In the genomic region with DNA sequence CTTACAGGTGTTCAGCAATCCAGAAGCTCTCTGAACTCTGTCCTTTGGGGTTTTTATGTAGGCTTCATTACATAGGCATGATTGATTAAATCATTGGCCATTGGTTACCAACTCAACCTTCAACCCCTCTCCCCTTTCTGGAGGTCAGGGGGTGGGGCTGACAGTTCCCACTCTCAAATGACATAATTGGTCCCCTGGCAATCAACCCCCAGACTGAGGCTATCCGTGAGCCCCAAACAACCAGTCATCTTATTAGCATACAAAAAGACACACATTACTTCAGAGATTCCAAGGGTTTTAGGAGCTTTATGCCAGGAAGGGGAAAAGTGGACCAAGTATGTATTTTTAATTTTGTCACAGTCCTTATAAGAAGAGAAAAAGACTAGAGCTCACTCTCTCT, we compare ENCODE assay signal across 35 cellular contexts.
"Had no signal": no experiment of that assay in that cellular context is flagged by ENCODE, and none has a peak within 500 bp of the region (broad histone marks: within the 10 kb centered on the region; RNA-seq: fewer than 3 reads in every experiment).

No MANE protein-coding gene starts in this region.

- ATAC-seq: activated T-cell treated with anti-CD3 and anti-CD28 coated beads, Interleukin-2, amount 50 U/mL, for 72 hours; foreskin keratinocyte; gastrocnemius medialis; heart left ventricle; T-helper 17 cell had no signal

- H3K4me1 Mint-ChIP-seq: activated CD4-positive, alpha-beta memory T cell treated with anti-CD3 and anti-CD28 coated beads, Interleukin-2, amount 10 ng/mL, durations not matched to agents 7 days and 5 days; activated CD4-positive, alpha-beta T cell treated with anti-CD3 and anti-CD28 coated beads, Interleukin-2, amount 10 ng/mL, durations not matched to agents 7 days and 5 days; central memory CD8-positive, alpha-beta T cell; T-helper 17 cell had no signal

- H3K4me3 Mint-ChIP-seq: activated CD4-positive, alpha-beta memory T cell treated with anti-CD3 and anti-CD28 coated beads, Interleukin-2, amount 10 ng/mL, durations not matched to agents 7 days and 5 days; activated CD4-positive, alpha-beta T cell treated with anti-CD3 and anti-CD28 coated beads, Interleukin-2, amount 10 ng/mL, durations not matched to agents 7 days and 5 days; activated naive CD8-positive, alpha-beta T cell; activated T-cell treated with anti-CD3 and anti-CD28 coated beads, Interleukin-2, amount 50 U/mL, for 24 hours; activated T-cell treated with anti-CD3 and anti-CD28 coated beads, Interleukin-2, amount 50 U/mL, for 72 hours; central memory CD8-positive, alpha-beta T cell; dendritic cell treated with granulocyte-macrophage colony-stimulating factor and Interleukin-4, amounts not matched to agents 40 ng/mL and 50 ng/mL, for 4 days; T-helper 17 cell; T-helper 2 cell treated with Interferon-gamma antibody and Interleukin-4, amounts not matched to agents 5 μg/mL and 100 μg/mL, for 36 hours had no signal

- H3K27me3 ChIP-seq: brain microvascular endothelial cell, esophagus muscularis mucosa, gastrocnemius medialis had no signal

- H3K36me3 ChIP-seq: brain microvascular endothelial cell, esophagus muscularis mucosa, gastrocnemius medialis, heart left ventricle, WERI-Rb-1 had no signal

- H3K9me3 ChIP-seq: gastrocnemius medialis had no signal

- H3K27ac Mint-ChIP-seq: activated CD4-positive, alpha-beta memory T cell treated with anti-CD3 and anti-CD28 coated beads, Interleukin-2, amount 10 ng/mL, durations not matched to agents 7 days and 5 days; activated CD4-positive, alpha-beta T cell treated with anti-CD3 and anti-CD28 coated beads, Interleukin-2, amount 10 ng/mL, durations not matched to agents 7 days and 5 days; activated naive CD8-positive, alpha-beta T cell; activated T-cell treated with anti-CD3 and anti-CD28 coated beads, Interleukin-2, amount 50 U/mL, for 24 hours; activated T-cell treated with anti-CD3 and anti-CD28 coated beads, Interleukin-2, amount 50 U/mL, for 72 hours; dendritic cell treated with granulocyte-macrophage colony-stimulating factor and Interleukin-4, amounts not matched to agents 40 ng/mL and 50 ng/mL, for 4 days; T-helper 17 cell; T-helper 2 cell treated with Interferon-gamma antibody and Interleukin-4, amounts not matched to agents 5 μg/mL and 100 μg/mL, for 36 hours had no signal

- H3K9me3 Mint-ChIP-seq: activated CD4-positive, alpha-beta memory T cell treated with anti-CD3 and anti-CD28 coated beads, Interleukin-2, amount 10 ng/mL, durations not matched to agents 7 days and 5 days; central memory CD8-positive, alpha-beta T cell; dendritic cell treated with granulocyte-macrophage colony-stimulating factor and Interleukin-4, amounts not matched to agents 40 ng/mL and 50 ng/mL, for 4 days; T-helper 2 cell treated with Interferon-gamma antibody and Interleukin-4, amounts not matched to agents 5 μg/mL and 100 μg/mL, for 36 hours had no signal

- H3K27ac ChIP-seq: brain microvascular endothelial cell, coronary artery, dorsolateral prefrontal cortex, esophagus muscularis mucosa, foreskin keratinocyte, gastrocnemius medialis, heart left ventricle, WERI-Rb-1 had no signal

- H3K4me3 ChIP-seq: coronary artery, dorsolateral prefrontal cortex, esophagus muscularis mucosa, gastrocnemius medialis, heart left ventricle had no signal

- DNase-seq: activated CD4-positive, alpha-beta memory T cell treated with anti-CD3 and anti-CD28 coated beads, Interleukin-2, amount 10 ng/mL, durations not matched to agents 7 days and 5 days; activated CD4-positive, alpha-beta T cell treated with anti-CD3 and anti-CD28 coated beads for 1 hour; activated CD4-positive, alpha-beta T cell treated with anti-CD3 and anti-CD28 coated beads for 4 hours; activated CD4-positive, alpha-beta T cell treated with anti-CD3 and anti-CD28 coated beads, Interleukin-2, amount 10 ng/mL, durations not matched to agents 7 days and 5 days; activated CD4-positive, alpha-beta T cell treated with anti-CD3 and anti-CD28 coated beads, Interleukin-2, amount 50 U/mL, for 4 hours; activated CD4-positive, CD25-positive, alpha-beta regulatory T cell; activated CD8-positive, alpha-beta memory T cell treated with anti-CD3 and anti-CD28 coated beads, Interleukin-2, amount 50 U/mL, for 48 hours; activated effector memory CD4-positive, alpha-beta T cell treated with Interleukin-2 at 50 U/mL for 16 hours; activated gamma-delta T cell treated with Interleukin-2 at 50 U/mL for 16 hours; activated naive CD4-positive, alpha-beta T cell treated with anti-CD3 and anti-CD28 coated beads, Interleukin-2, amount 50 U/mL, for 16 hours; activated naive CD4-positive, alpha-beta T cell treated with Interleukin-2 at 50 U/mL for 16 hours; activated T-cell treated with anti-CD3 and anti-CD28 coated beads for 4 hours; activated T-cell treated with anti-CD3 and anti-CD28 coated beads, Interleukin-2, amount 50 U/mL, for 24 hours; activated T-cell treated with anti-CD3 and anti-CD28 coated beads, Interleukin-2, amount 50 U/mL, for 72 hours; amniotic stem cell; anterior cingulate cortex; brain microvascular endothelial cell; dorsolateral prefrontal cortex; effector memory CD4-positive, alpha-beta T cell; erythroblast; foreskin keratinocyte; gastrocnemius medialis; glutamatergic neuron; heart left ventricle; T-helper 1 cell; T-helper 17 cell; T1000; WERI-Rb-1 had no signal

- H3K4me1 ChIP-seq: foreskin keratinocyte, gastrocnemius medialis, heart left ventricle had no signal

- FAIRE-seq: bronchial epithelial cell had no signal
